Comparison of ENCODE assay signal across 21 cellular contexts in the genomic region with DNA sequence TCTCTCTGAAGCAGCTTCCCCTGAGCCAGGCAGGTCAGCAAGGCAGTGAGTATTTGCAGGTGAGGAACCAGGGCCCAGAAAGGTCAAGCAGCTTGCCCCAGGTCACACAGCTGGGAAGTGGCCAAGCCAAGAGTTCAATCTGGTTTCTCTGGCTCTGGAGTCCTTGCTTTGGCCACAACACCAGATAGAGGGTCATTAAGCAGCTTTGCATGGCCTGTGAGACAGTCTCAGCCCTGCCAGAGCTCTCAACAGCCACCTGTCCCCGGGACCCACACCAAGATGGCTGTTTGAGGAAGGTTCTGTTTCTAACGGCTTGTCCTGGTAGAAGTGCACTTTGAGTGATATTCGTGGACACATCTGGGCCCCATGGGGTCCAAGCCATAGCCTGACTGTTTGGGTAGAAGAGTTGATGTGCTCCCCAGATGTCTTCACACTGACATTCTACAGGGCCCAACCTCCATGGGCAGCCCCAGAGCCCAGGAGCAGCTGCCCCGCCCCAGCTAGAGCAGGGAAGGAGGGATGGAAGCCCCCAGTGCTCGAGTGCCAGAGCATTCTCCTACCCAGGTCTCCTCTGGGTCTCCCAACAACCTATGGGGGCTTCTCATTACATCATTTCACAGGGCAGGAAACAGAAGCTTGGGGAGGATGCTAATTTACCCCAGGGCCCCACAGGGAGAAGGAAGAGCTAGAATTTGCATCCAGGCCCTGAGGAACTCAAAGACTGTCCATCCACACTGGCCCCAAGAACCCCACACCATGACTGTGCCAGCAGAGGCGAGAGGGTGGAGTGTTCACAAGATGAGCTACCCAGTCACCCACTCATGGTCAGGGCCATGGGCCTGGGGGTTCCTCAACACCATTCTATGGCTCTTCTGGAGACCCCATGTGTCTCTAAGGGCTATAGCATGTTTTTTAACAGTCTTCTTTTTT.
DNase-seq lines count a peak whose midpoint lies in the region; ATAC-seq and TF ChIP-seq lines count a peak whose summit lies in the region.
"Had no signal": no experiment of that assay in that cellular context is flagged by ENCODE, and none has a peak within 500 bp of the region (broad histone marks: within the 10 kb centered on the region; RNA-seq: fewer than 3 reads in every experiment).

No MANE protein-coding gene starts in this region.

- ATAC-seq in upper lobe of right lung (no peak), gastroesophageal sphincter (no peak)
- ATAC-seq: CD8-positive, alpha-beta T cell had no signal

- H3K4me3 Mint-ChIP-seq in endodermal cell (no peak overlapping the region), nephron progenitor cell (peak overlapping the region; percentile 42)
- H3K4me3 Mint-ChIP-seq: CD8-positive, alpha-beta T cell; IgD-negative memory B cell had no signal

- H3K27ac ChIP-seq in endodermal cell (ENCODE audit: low read depth, low read length): no peak overlapping the region
- no peak overlapping the region for H3K27ac ChIP-seq in upper lobe of right lung
- H3K27ac ChIP-seq in gastroesophageal sphincter: no peak overlapping the region
- H3K27ac ChIP-seq: 22Rv1 had no signal

- H3K36me3 Mint-ChIP-seq in endodermal cell (ENCODE audit: low read depth) (no peaks in the 10 kb centered on the region), nephron progenitor cell (ENCODE audit: low read depth) (no peaks in the 10 kb centered on the region)
- H3K36me3 Mint-ChIP-seq: CD8-positive, alpha-beta T cell had no signal

- no peaks in the 10 kb centered on the region for H3K9me3 ChIP-seq in endodermal cell (ENCODE audit: control insufficient read depth, low read length)
- no peaks in the 10 kb centered on the region for H3K9me3 ChIP-seq in upper lobe of right lung
- no peaks in the 10 kb centered on the region for H3K9me3 ChIP-seq in gastroesophageal sphincter

- TF ChIP-seq EP300 in gastroesophageal sphincter (IDR thresholded peaks at IDR 0.05): no peak

- intact Hi-C loops in upper lobe of right lung (cut with DNase I): no loop called here

- peaks cover 8% of the 10 kb centered on the region for H3K4me1 Mint-ChIP-seq in endodermal cell
- H3K4me1 Mint-ChIP-seq in nephron progenitor cell: peaks cover 39% of the 10 kb centered on the region
- H3K4me1 Mint-ChIP-seq: IgD-negative memory B cell had no signal

- TF ChIP-seq POLR2A in gastroesophageal sphincter (IDR thresholded peaks at IDR 0.05): no peak

- H3K27me3 Mint-ChIP-seq in endodermal cell (ENCODE audit: insufficient read depth): peaks cover 4% of the 10 kb centered on the region
- H3K27me3 Mint-ChIP-seq in nephron progenitor cell (ENCODE audit: low read depth, poor library complexity): peaks cover 18% of the 10 kb centered on the region

- H3K4me1 ChIP-seq in endodermal cell (ENCODE audit: control insufficient read depth, insufficient read depth, low read length): no peaks in the 10 kb centered on the region
- peaks cover 4% of the 10 kb centered on the region for H3K4me1 ChIP-seq in upper lobe of right lung
- peaks cover 0 to 29% (median 16%) of the 10 kb centered on the region in 3 donors for H3K4me1 ChIP-seq in gastroesophageal sphincter

- H3K27ac Mint-ChIP-seq in endodermal cell (no peak overlapping the region), nephron progenitor cell (peak overlapping the region; percentile 62)
- H3K27ac Mint-ChIP-seq: CD8-positive, alpha-beta T cell; IgD-negative memory B cell had no signal

- peak; percentile 53 for DNase-seq in activated CD8-positive, alpha-beta memory T cell treated with anti-CD3 and anti-CD28 coated beads for 24 hours
- DNase-seq in activated CD8-positive, alpha-beta memory T cell treated with anti-CD3 and anti-CD28 coated beads, Interleukin-2, amount 50 U/mL, for 4 hours: no peak
- DNase-seq in endodermal cell: peak; percentile 35
- DNase-seq in nephron progenitor cell: no peak
- DNase-seq in upper lobe of right lung: peak; percentile 51
- DNase-seq in DMS53 (lab: John Stamatoyannopoulos, UW): no peak
- no peak for DNase-seq in pons (ENCODE audit: low spot score)
- DNase-seq: ACHN, C1 segment of cervical spinal cord, DMS153, GOT3, MV-4-11, NCI-H1105 treated with DMSO at 0.1 percent for 48 hours, NCI-H187, NCI-H446 treated with DMSO at 0.1 percent for 48 hours, NCI-H526 treated with DMSO at 0.1 percent for 48 hours, SHP77 had no signal

- H3K4me3 ChIP-seq in endodermal cell (ENCODE audit: low read length) (no peak overlapping the region), upper lobe of right lung (no peak overlapping the region), gastroesophageal sphincter (no peak overlapping the region)

- no peaks in the 10 kb centered on the region for H3K9me3 Mint-ChIP-seq in endodermal cell
- no peaks in the 10 kb centered on the region for H3K9me3 Mint-ChIP-seq in nephron progenitor cell
- H3K9me3 Mint-ChIP-seq: CD8-positive, alpha-beta T cell had no signal

- H3K27me3 ChIP-seq in endodermal cell (ENCODE audit: control insufficient read depth, insufficient read depth, low read length, poor library complexity, severe bottlenecking) (no peaks in the 10 kb centered on the region), upper lobe of right lung (no peaks in the 10 kb centered on the region), gastroesophageal sphincter (no peaks in the 10 kb centered on the region)

- H3K36me3 ChIP-seq in endodermal cell (ENCODE audit: control insufficient read depth, insufficient read depth, low read length) (no peaks in the 10 kb centered on the region), upper lobe of right lung (no peaks in the 10 kb centered on the region), gastroesophageal sphincter (no peaks in the 10 kb centered on the region)

- no peak for TF ChIP-seq CTCF in endodermal cell (conservative IDR thresholded peaks at IDR 0.05)
- no peak for TF ChIP-seq CTCF in nephron progenitor cell (IDR thresholded peaks at IDR 0.05)
- TF ChIP-seq CTCF in upper lobe of right lung (IDR thresholded peaks at IDR 0.05): no peak
- no peak for TF ChIP-seq CTCF in gastroesophageal sphincter (IDR thresholded peaks at IDR 0.05)

- WGBS in endodermal cell (ENCODE audit: insufficient coverage in 1 of 2, insufficient read length in 1 of 2), 2 experiments: 90 to 96% methylated on average over 3 to 6 of the region's 6 CpGs
- 90 to 100% methylated on average over 1 to 3 of the region's 6 CpGs for WGBS in gastroesophageal sphincter (ENCODE audit: low coverage in 1 of 2), 2 donors

- H3K9ac ChIP-seq in endodermal cell (ENCODE audit: extremely low read depth, low read length, poor library complexity, severe bottlenecking): no peak overlapping the region

Comparison
In these comparisons a context has a peak if more than half of its experiments do, and no peak if none do; other contexts are left out.
1. DNase-seq: peak in activated CD8-positive, alpha-beta memory T cell treated with anti-CD3 and anti-CD28 coated beads for 24 hours (single experiment), endodermal cell (single experiment) and upper lobe of right lung (single experiment); none in activated CD8-positive, alpha-beta memory T cell treated with anti-CD3 and anti-CD28 coated beads, Interleukin-2, amount 50 U/mL, for 4 hours (single experiment), nephron progenitor cell (single experiment), DMS53 (single experiment) and pons (single experiment).